ENCODE assay signal across 28 cellular contexts in genomic region chr17:46029627-46030026, GRCh38. TPM values are rescaled to one million over a fixed set of nuclear protein-coding genes. Genes with fewer than 3 reads are reported as not detected.
DNase-seq lines count a peak whose midpoint lies in the region; ATAC-seq and TF ChIP-seq lines count a peak whose summit lies in the region.
"Had no signal": no experiment of that assay in that cellular context is flagged by ENCODE, and none has a peak within 500 bp of the region (broad histone marks: within the 10 kb centered on the region; RNA-seq: fewer than 3 reads in every experiment).

No MANE protein-coding gene starts in this region.

- H3K27ac Mint-ChIP-seq in WTC11, result peak overlapping the region; percentile 67; the same call in 1 of the 2 replicates
- peak overlapping the region; percentile 2 for H3K27ac Mint-ChIP-seq in endodermal cell
- H3K27ac Mint-ChIP-seq in stimulated activated naive B cell treated with anti-CD40 and anti-IgM and Interleukin-4, amounts not matched to agents 10 μg/mL and 1 μg/mL and 100 μg/mL, for 72 hours, result peak overlapping the region; percentile 52
- no peak overlapping the region for H3K27ac Mint-ChIP-seq in activated T-helper 1 cell treated with anti-CD3 and anti-CD28 coated beads, Interleukin-12 subunit alpha, Interleukin-12 subunit beta, Interleukin-2, Interleukin-4 antibody, amounts not matched to agents 30 ng/mL and 10 ng/mL and 1 ng/mL, durations not matched to agents 14 hours and 24 hours and 36 hours

- H3K4me1 ChIP-seq in cardiac muscle cell (ENCODE audit: low read depth) (no peaks in the 10 kb centered on the region), endodermal cell (ENCODE audit: control insufficient read depth, insufficient read depth, low read length) (peaks cover 7% of the 10 kb centered on the region)
- H3K4me1 ChIP-seq: HAP-1 had no signal

- no peak overlapping the region for H3K4me3 Mint-ChIP-seq in WTC11
- H3K4me3 Mint-ChIP-seq in endodermal cell, result no peak overlapping the region
- H3K4me3 Mint-ChIP-seq in stimulated activated naive B cell treated with anti-CD40 and anti-IgM and Interleukin-4, amounts not matched to agents 10 μg/mL and 1 μg/mL and 100 μg/mL, for 72 hours, result no peak overlapping the region
- no peak overlapping the region for H3K4me3 Mint-ChIP-seq in activated T-helper 1 cell treated with anti-CD3 and anti-CD28 coated beads, Interleukin-12 subunit alpha, Interleukin-12 subunit beta, Interleukin-2, Interleukin-4 antibody, amounts not matched to agents 30 ng/mL and 10 ng/mL and 1 ng/mL, durations not matched to agents 14 hours and 24 hours and 36 hours
- H3K4me3 Mint-ChIP-seq: activated T-cell treated with anti-CD3 and anti-CD28 coated beads, Interleukin-2, amount 50 U/mL, for 4 hours had no signal

- H3K9me3 Mint-ChIP-seq in WTC11, result no peaks in the 10 kb centered on the region
- H3K9me3 Mint-ChIP-seq in endodermal cell, result no peaks in the 10 kb centered on the region
- no peaks in the 10 kb centered on the region for H3K9me3 Mint-ChIP-seq in stimulated activated naive B cell treated with anti-CD40 and anti-IgM and Interleukin-4, amounts not matched to agents 10 μg/mL and 1 μg/mL and 100 μg/mL, for 72 hours
- H3K9me3 Mint-ChIP-seq in activated T-helper 1 cell treated with anti-CD3 and anti-CD28 coated beads, Interleukin-12 subunit alpha, Interleukin-12 subunit beta, Interleukin-2, Interleukin-4 antibody, amounts not matched to agents 30 ng/mL and 10 ng/mL and 1 ng/mL, durations not matched to agents 14 hours and 24 hours and 36 hours, result no peaks in the 10 kb centered on the region
- H3K9me3 Mint-ChIP-seq: activated T-cell treated with anti-CD3 and anti-CD28 coated beads, Interleukin-2, amount 50 U/mL, for 4 hours had no signal

- no peaks in the 10 kb centered on the region for H3K27me3 Mint-ChIP-seq in WTC11 (ENCODE audit: low read depth)
- H3K27me3 Mint-ChIP-seq in endodermal cell (ENCODE audit: insufficient read depth), result no peaks in the 10 kb centered on the region
- H3K27me3 Mint-ChIP-seq in stimulated activated naive B cell treated with anti-CD40 and anti-IgM and Interleukin-4, amounts not matched to agents 10 μg/mL and 1 μg/mL and 100 μg/mL, for 72 hours, result no peaks in the 10 kb centered on the region
- H3K27me3 Mint-ChIP-seq in activated T-helper 1 cell treated with anti-CD3 and anti-CD28 coated beads, Interleukin-12 subunit alpha, Interleukin-12 subunit beta, Interleukin-2, Interleukin-4 antibody, amounts not matched to agents 30 ng/mL and 10 ng/mL and 1 ng/mL, durations not matched to agents 14 hours and 24 hours and 36 hours (ENCODE audit: insufficient read depth), result no peaks in the 10 kb centered on the region

- TF ChIP-seq CTCF in cardiac muscle cell (IDR thresholded peaks at IDR 0.05; ENCODE audit: low read depth, low read length), result no peak
- no peak for TF ChIP-seq CTCF in WTC11 (IDR thresholded peaks at IDR 0.05)
- no peak for TF ChIP-seq CTCF in endodermal cell (conservative IDR thresholded peaks at IDR 0.05)

- H3K27me3 ChIP-seq in cardiac muscle cell, result no peaks in the 10 kb centered on the region
- no peaks in the 10 kb centered on the region for H3K27me3 ChIP-seq in endodermal cell (ENCODE audit: control insufficient read depth, insufficient read depth, low read length, poor library complexity, severe bottlenecking)
- H3K27me3 ChIP-seq: BLaER1 treated with 17β-estradiol and CSF1 and Interleukin-3, amounts not matched to agents 10 nM and 100 nM; dorsolateral prefrontal cortex; heart left ventricle; right atrium auricular region; spleen had no signal

- ATAC-seq in left ventricle myocardium superior, result no peak
- no peak for ATAC-seq in WTC11
- no peak for ATAC-seq in stimulated activated naive B cell treated with anti-CD40 and anti-IgM and Interleukin-4, amounts not matched to agents 10 μg/mL and 1 μg/mL and 100 μg/mL, for 72 hours (replicated peaks)
- ATAC-seq: activated T-cell treated with anti-CD3 and anti-CD28 coated beads, Interleukin-2, amount 50 U/mL, for 4 hours; heart left ventricle had no signal

- H3K36me3 ChIP-seq in cardiac muscle cell (peaks cover 41% of the 10 kb centered on the region), endodermal cell (ENCODE audit: control insufficient read depth, insufficient read depth, low read length) (peaks cover 82% of the 10 kb centered on the region)

- intact Hi-C loops in left ventricle myocardium superior (cut with micrococcal nuclease), result no loop called here
- intact Hi-C loops in activated T-helper 1 cell treated with anti-CD3 and anti-CD28 coated beads, Interleukin-12 subunit alpha, Interleukin-12 subunit beta, Interleukin-2, Interleukin-4 antibody, amounts not matched to agents 30 ng/mL and 10 ng/mL and 1 ng/mL, durations not matched to agents 14 hours and 24 hours and 36 hours (cut with micrococcal nuclease), result no loop called here

- POLR2A ChIA-PET in WTC11 (lab: Charles Lee), result no interaction called here

- H3K36me3 Mint-ChIP-seq in WTC11 (peaks cover 51% of the 10 kb centered on the region), endodermal cell (ENCODE audit: low read depth) (peaks cover 64% of the 10 kb centered on the region)
- peaks cover 46 to 78% of the 10 kb centered on the region in 2 donors for H3K36me3 Mint-ChIP-seq in stimulated activated naive B cell treated with anti-CD40 and anti-IgM and Interleukin-4, amounts not matched to agents 10 μg/mL and 1 μg/mL and 100 μg/mL, for 72 hours
- H3K36me3 Mint-ChIP-seq in activated T-helper 1 cell treated with anti-CD3 and anti-CD28 coated beads, Interleukin-12 subunit alpha, Interleukin-12 subunit beta, Interleukin-2, Interleukin-4 antibody, amounts not matched to agents 30 ng/mL and 10 ng/mL and 1 ng/mL, durations not matched to agents 14 hours and 24 hours and 36 hours (ENCODE audit: low read depth), result peaks cover 36% of the 10 kb centered on the region

- H3K27ac ChIP-seq in cardiac muscle cell (peak overlapping the region; percentile 43), endodermal cell (ENCODE audit: low read depth, low read length) (peak overlapping the region; percentile 21)
- H3K27ac ChIP-seq: heart left ventricle, right atrium auricular region had no signal

- H3K4me3 ChIP-seq in cardiac muscle cell, result no peak overlapping the region
- no peak overlapping the region for H3K4me3 ChIP-seq in endodermal cell (ENCODE audit: low read length)
- H3K4me3 ChIP-seq: BLaER1 treated with 17β-estradiol and CSF1 and Interleukin-3, amounts not matched to agents 10 nM and 100 nM; dorsolateral prefrontal cortex; HAP-1; heart left ventricle; right atrium auricular region; spleen had no signal

- CTCF ChIA-PET in WTC11 (lab: Charles Lee), result interaction anchor here (0.6 to 2.3 kb wide), 2 partner anchors 15 to 163 kb away, joined by 3 to 8 read pairs; partner anchors contain the start of gene KANSL1

- H3K4me1 Mint-ChIP-seq in WTC11 (peaks cover 28% of the 10 kb centered on the region), endodermal cell (peaks cover 33% of the 10 kb centered on the region)
- peaks cover 45% of the 10 kb centered on the region in 2 donors for H3K4me1 Mint-ChIP-seq in stimulated activated naive B cell treated with anti-CD40 and anti-IgM and Interleukin-4, amounts not matched to agents 10 μg/mL and 1 μg/mL and 100 μg/mL, for 72 hours
- peaks cover 21% of the 10 kb centered on the region for H3K4me1 Mint-ChIP-seq in activated T-helper 1 cell treated with anti-CD3 and anti-CD28 coated beads, Interleukin-12 subunit alpha, Interleukin-12 subunit beta, Interleukin-2, Interleukin-4 antibody, amounts not matched to agents 30 ng/mL and 10 ng/mL and 1 ng/mL, durations not matched to agents 14 hours and 24 hours and 36 hours (ENCODE audit: low read depth)

- DNase-seq in cardiac muscle cell (ENCODE audit: low read depth in 1 of 2, low spot score in 1 of 2) (no peak), left ventricle myocardium superior (no peak), WTC11 (ENCODE audit: low spot score) (no peak), endodermal cell (no peak), NCI-H1694 (lab: John Stamatoyannopoulos, UW) (no peak), superior temporal gyrus (ENCODE audit: extremely low spot score) (no peak)
- DNase-seq in stimulated activated naive B cell treated with anti-CD40 and anti-IgM and Interleukin-4, amounts not matched to agents 10 μg/mL and 1 μg/mL and 100 μg/mL, for 72 hours, result no peak
- no peak for DNase-seq in activated T-helper 1 cell treated with anti-CD3 and anti-CD28 coated beads, Interleukin-12 subunit alpha, Interleukin-12 subunit beta, Interleukin-2, Interleukin-4 antibody, amounts not matched to agents 30 ng/mL and 10 ng/mL and 1 ng/mL, durations not matched to agents 14 hours and 24 hours and 36 hours (ENCODE audit: low spot score)
- DNase-seq: activated naive CD4-positive, alpha-beta T cell treated with anti-CD3 and anti-CD28 coated beads, Interleukin-2, amount 50 U/mL, for 16 hours; activated T-cell treated with anti-CD3 and anti-CD28 coated beads, Interleukin-2, amount 50 U/mL, for 4 hours; aorta; dorsolateral prefrontal cortex; heart left ventricle; NCI-H1048; NCI-H187; NCI-H526; RPMI8226; SK-N-SH; spleen; stimulated activated CD4-positive, alpha-beta T cell treated with anti-CD3 and anti-CD28 coated beads, Interleukin-2, amount 100 ng/mL, for 48 hours; stimulated activated naive CD4-positive, alpha-beta T cell had no signal

- H3K9ac ChIP-seq in endodermal cell (ENCODE audit: extremely low read depth, low read length, poor library complexity, severe bottlenecking), result no peak overlapping the region
- H3K9ac ChIP-seq: SK-N-SH had no signal

- WGBS in endodermal cell (ENCODE audit: insufficient coverage in 1 of 2, insufficient read length in 1 of 2), 2 experiments, result 94% methylated on average over 6 of the region's 6 CpGs

- H3K9me3 ChIP-seq in cardiac muscle cell (ENCODE audit: low read depth) (no peaks in the 10 kb centered on the region), endodermal cell (ENCODE audit: control insufficient read depth, low read length) (no peaks in the 10 kb centered on the region)
- H3K9me3 ChIP-seq: BLaER1 treated with 17β-estradiol and CSF1 and Interleukin-3, amounts not matched to agents 10 nM and 100 nM; HAP-1; heart left ventricle; right atrium auricular region; SK-N-SH; spleen had no signal

RNA-seq across cellular contexts. Expression of gene STH, which starts 30.6 kb away (rescaled TPM):
- total RNA-seq in cardiac muscle cell (not detected in 2 replicates), left ventricle myocardium superior (not detected), WTC11 (2021) (not detected in 3 replicates), endodermal cell (not detected)
- not detected in 2 replicates for polyA plus RNA-seq in cardiac muscle cell
- not detected for polyA plus RNA-seq in endodermal cell (2013, experiment 1 of 2)
- not detected for polyA plus RNA-seq in endodermal cell (2013, experiment 2 of 2)
- not detected in 2 replicates for total RNA-seq in activated T-helper 1 cell treated with anti-CD3 and anti-CD28 coated beads, Interleukin-12 subunit alpha, Interleukin-12 subunit beta, Interleukin-2, Interleukin-4 antibody, amounts not matched to agents 30 ng/mL and 10 ng/mL and 1 ng/mL, durations not matched to agents 14 hours and 24 hours and 36 hours
- total RNA-seq: activated T-cell treated with anti-CD3 and anti-CD28 coated beads, Interleukin-2, amount 50 U/mL, for 4 hours; aorta; Daoy; LHCN-M2; osteoblast; right atrium auricular region; spleen had no signal
- polyA plus RNA-seq: aorta, SK-N-SH, spleen, thymus had no signal
